Comparison of ENCODE assay signal across 9 cellular contexts in the genomic region with DNA sequence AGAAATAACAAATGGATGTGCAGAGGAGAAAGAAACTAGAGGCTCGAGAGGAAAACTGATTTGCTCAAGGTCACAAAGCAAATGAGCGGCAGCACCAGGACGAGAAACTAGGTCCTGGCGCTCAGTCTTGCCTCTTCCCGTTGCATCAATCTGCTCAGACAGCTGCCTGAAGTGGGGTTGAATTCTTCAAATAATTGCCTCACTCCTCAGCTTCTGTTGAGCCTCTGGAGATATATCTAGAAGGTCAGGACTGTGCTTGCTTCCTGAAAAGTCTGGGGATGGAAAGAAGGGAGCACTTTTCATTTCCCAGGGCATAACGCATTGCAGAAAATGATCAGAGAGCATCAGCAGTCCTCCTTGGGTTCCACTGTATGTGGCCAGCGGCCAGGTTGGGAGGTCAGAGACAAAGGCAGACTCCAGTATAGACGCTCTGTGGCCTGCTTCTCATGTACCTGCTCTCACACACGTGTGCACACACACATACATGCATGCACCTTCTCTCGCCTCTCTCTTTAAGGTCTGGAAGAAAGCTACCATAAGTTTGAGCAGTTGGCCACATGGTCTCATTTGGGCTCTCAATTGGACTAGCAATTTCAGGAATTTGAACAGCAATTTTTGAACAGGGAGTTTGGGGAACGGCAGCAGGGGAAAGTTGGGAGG.
DNase-seq lines count a peak whose midpoint lies in the region; ATAC-seq and TF ChIP-seq lines count a peak whose summit lies in the region.
"Had no signal": no experiment of that assay in that cellular context is flagged by ENCODE, and none has a peak within 500 bp of the region (broad histone marks: within the 10 kb centered on the region; RNA-seq: fewer than 3 reads in every experiment).

No MANE protein-coding gene starts in this region.

- 76% methylated on average over 11 of the region's 11 CpGs for WGBS in right cardiac atrium

- peak overlapping the region; percentile 45 for H3K4me3 Mint-ChIP-seq in activated naive CD8-positive, alpha-beta T cell treated with anti-CD3 and anti-CD28 coated beads, Interleukin-2, amount 10 ng/mL, durations not matched to agents 7 days and 5 days
- H3K4me3 Mint-ChIP-seq in type B pancreatic cell (no peak overlapping the region), WTC11 (no peak overlapping the region)

- TF ChIP-seq CTCF in cardiac muscle cell (IDR thresholded peaks at IDR 0.05; ENCODE audit: low read depth, low read length): no peak
- TF ChIP-seq CTCF in type B pancreatic cell (conservative IDR thresholded peaks at IDR 0.05): no peak
- TF ChIP-seq CTCF in uterus (IDR thresholded peaks at IDR 0.05): no peak
- TF ChIP-seq CTCF in WTC11 (IDR thresholded peaks at IDR 0.05): no peak

- peaks cover 13% of the 10 kb centered on the region for H3K27me3 Mint-ChIP-seq in activated naive CD8-positive, alpha-beta T cell treated with anti-CD3 and anti-CD28 coated beads, Interleukin-2, amount 10 ng/mL, durations not matched to agents 7 days and 5 days
- H3K27me3 Mint-ChIP-seq in type B pancreatic cell (no peaks in the 10 kb centered on the region), WTC11 (ENCODE audit: low read depth) (no peaks in the 10 kb centered on the region)

- intact Hi-C loops in right cardiac atrium (cut with DNase I) (no loop called here), uterus (cut with DNase I; ENCODE audit: low total_unique reads) (no loop called here)

- CTCF ChIA-PET in WTC11 (lab: Charles Lee): no interaction called here

- POLR2A ChIA-PET in activated naive CD8-positive, alpha-beta T cell treated with anti-CD3 and anti-CD28 coated beads, Interleukin-2, amount 10 ng/mL, durations not matched to agents 7 days and 5 days (lab: Charles Lee): interaction anchor here (1.0 to 2.4 kb wide), 3 partner anchors 60 to 90 kb away, joined by 4 to 9 read pairs (median 8); a partner anchor contains a TSS
- POLR2A ChIA-PET in WTC11 (lab: Charles Lee): no interaction called here

- H3K4me3 ChIP-seq in cardiac muscle cell (no peak overlapping the region), right cardiac atrium (ENCODE audit: low read length) (no peak overlapping the region), uterus (no peak overlapping the region)

- no peaks in the 10 kb centered on the region for H3K36me3 Mint-ChIP-seq in activated naive CD8-positive, alpha-beta T cell treated with anti-CD3 and anti-CD28 coated beads, Interleukin-2, amount 10 ng/mL, durations not matched to agents 7 days and 5 days
- H3K36me3 Mint-ChIP-seq in type B pancreatic cell (no peaks in the 10 kb centered on the region), WTC11 (no peaks in the 10 kb centered on the region)

- H3K4me1 Mint-ChIP-seq in activated naive CD8-positive, alpha-beta T cell treated with anti-CD3 and anti-CD28 coated beads, Interleukin-2, amount 10 ng/mL, durations not matched to agents 7 days and 5 days: peaks cover 26% of the 10 kb centered on the region
- H3K4me1 Mint-ChIP-seq in type B pancreatic cell (ENCODE audit: unreplicated experiment) (peaks cover 27% of the 10 kb centered on the region), WTC11 (peaks cover 7% of the 10 kb centered on the region)

- H3K9me3 Mint-ChIP-seq in activated naive CD8-positive, alpha-beta T cell treated with anti-CD3 and anti-CD28 coated beads, Interleukin-2, amount 10 ng/mL, durations not matched to agents 7 days and 5 days: no peaks in the 10 kb centered on the region
- H3K9me3 Mint-ChIP-seq in type B pancreatic cell (no peaks in the 10 kb centered on the region), WTC11 (no peaks in the 10 kb centered on the region)

- H3K27ac Mint-ChIP-seq in activated naive CD8-positive, alpha-beta T cell treated with anti-CD3 and anti-CD28 coated beads, Interleukin-2, amount 10 ng/mL, durations not matched to agents 7 days and 5 days: peak overlapping the region; percentile 58
- H3K27ac Mint-ChIP-seq in type B pancreatic cell (peak overlapping the region; percentile 11), WTC11 (no peak overlapping the region)

- H3K27ac ChIP-seq in cardiac muscle cell (peak overlapping the region; percentile 85), right cardiac atrium (ENCODE audit: low read length) (no peak overlapping the region), uterus (no peak overlapping the region)

- ATAC-seq in right cardiac atrium: no peak
- peak; percentile 7 for ATAC-seq in HG03280 (IDR thresholded peaks at IDR 0.05; ENCODE audit: unreplicated experiment)
- peak; percentile 13 for ATAC-seq in activated naive CD8-positive, alpha-beta T cell treated with anti-CD3 and anti-CD28 coated beads, Interleukin-2, amount 10 ng/mL, durations not matched to agents 7 days and 5 days (ENCODE audit: low read depth)
- ATAC-seq in WTC11: no peak

- H3K9me3 ChIP-seq in cardiac muscle cell (ENCODE audit: low read depth) (no peaks in the 10 kb centered on the region), right cardiac atrium (ENCODE audit: control insufficient read depth, low read length) (no peaks in the 10 kb centered on the region), uterus (no peaks in the 10 kb centered on the region)

- H3K36me3 ChIP-seq in cardiac muscle cell: no peaks in the 10 kb centered on the region
- no peaks in the 10 kb centered on the region for H3K36me3 ChIP-seq in uterus

- H3K27me3 ChIP-seq in cardiac muscle cell (no peaks in the 10 kb centered on the region), right cardiac atrium (ENCODE audit: control insufficient read depth, insufficient read depth) (no peaks in the 10 kb centered on the region), uterus (no peaks in the 10 kb centered on the region)

- H3K4me1 ChIP-seq in cardiac muscle cell (ENCODE audit: low read depth) (peaks cover 56% of the 10 kb centered on the region), right cardiac atrium (ENCODE audit: control insufficient read depth, insufficient read depth, low read length) (peaks cover 4% of the 10 kb centered on the region), uterus (no peaks in the 10 kb centered on the region)

- DNase-seq in cardiac muscle cell (ENCODE audit: low read depth in 1 of 2, low spot score in 1 of 2) (peak; percentile 37 to 42), right cardiac atrium (no peak), type B pancreatic cell (ENCODE audit: extremely low spot score, unreplicated experiment) (no peak), uterus (no peak), WTC11 (ENCODE audit: low spot score) (no peak), NCI-H1048 (lab: John Stamatoyannopoulos, UW) (no peak)
- DNase-seq in activated naive CD8-positive, alpha-beta T cell treated with anti-CD3 and anti-CD28 coated beads, Interleukin-2, amount 10 ng/mL, durations not matched to agents 7 days and 5 days: no peak
- DNase-seq: NCI-H748 treated with DMSO at 0.1 percent for 48 hours had no signal

- no peak for TF ChIP-seq POLR2A in uterus (IDR thresholded peaks at IDR 0.05)

TF ChIP-seq in WTC11, 78 proteins besides CTCF, POLR2A, EP300 and RAD21:
- TF ChIP-seq, protein P1, sequence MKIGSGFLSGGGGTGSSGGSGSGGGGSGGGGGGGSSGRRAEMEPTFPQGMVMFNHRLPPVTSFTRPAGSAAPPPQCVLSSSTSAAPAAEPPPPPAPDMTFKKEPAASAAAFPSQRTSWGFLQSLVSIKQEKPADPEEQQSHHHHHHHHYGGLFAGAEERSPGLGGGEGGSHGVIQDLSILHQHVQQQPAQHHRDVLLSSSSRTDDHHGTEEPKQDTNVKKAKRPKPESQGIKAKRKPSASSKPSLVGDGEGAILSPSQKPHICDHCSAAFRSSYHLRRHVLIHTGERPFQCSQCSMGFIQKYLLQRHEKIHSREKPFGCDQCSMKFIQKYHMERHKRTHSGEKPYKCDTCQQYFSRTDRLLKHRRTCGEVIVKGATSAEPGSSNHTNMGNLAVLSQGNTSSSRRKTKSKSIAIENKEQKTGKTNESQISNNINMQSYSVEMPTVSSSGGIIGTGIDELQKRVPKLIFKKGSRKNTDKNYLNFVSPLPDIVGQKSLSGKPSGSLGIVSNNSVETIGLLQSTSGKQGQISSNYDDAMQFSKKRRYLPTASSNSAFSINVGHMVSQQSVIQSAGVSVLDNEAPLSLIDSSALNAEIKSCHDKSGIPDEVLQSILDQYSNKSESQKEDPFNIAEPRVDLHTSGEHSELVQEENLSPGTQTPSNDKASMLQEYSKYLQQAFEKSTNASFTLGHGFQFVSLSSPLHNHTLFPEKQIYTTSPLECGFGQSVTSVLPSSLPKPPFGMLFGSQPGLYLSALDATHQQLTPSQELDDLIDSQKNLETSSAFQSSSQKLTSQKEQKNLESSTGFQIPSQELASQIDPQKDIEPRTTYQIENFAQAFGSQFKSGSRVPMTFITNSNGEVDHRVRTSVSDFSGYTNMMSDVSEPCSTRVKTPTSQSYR (CRISPR knock-in tag; IDR thresholded peaks at IDR 0.05): no peak
- no peak for TF ChIP-seq GABPB1 (CRISPR knock-in tag; IDR thresholded peaks at IDR 0.05)
- TF ChIP-seq JUN (CRISPR knock-in tag; IDR thresholded peaks at IDR 0.05): no peak

Comparison
In these comparisons a context has a peak if more than half of its experiments do, and no peak if none do; other contexts are left out.
1. DNase-seq: peak in cardiac muscle cell (2 of 2); none in right cardiac atrium (0 of 3), activated naive CD8-positive, alpha-beta T cell treated with anti-CD3 and anti-CD28 coated beads, Interleukin-2, amount 10 ng/mL, durations not matched to agents 7 days and 5 days (single experiment), type B pancreatic cell (single experiment), uterus (0 of 2), WTC11 (single experiment) and NCI-H1048 (single experiment).
2. ATAC-seq: peak in HG03280 (single experiment) and activated naive CD8-positive, alpha-beta T cell treated with anti-CD3 and anti-CD28 coated beads, Interleukin-2, amount 10 ng/mL, durations not matched to agents 7 days and 5 days (single experiment); none in right cardiac atrium (0 of 2) and WTC11 (single experiment).